ENCODE assay signal across 14 cellular contexts in genomic region chr18:74456017-74456408, GRCh38. TPM values are rescaled to one million over a fixed set of nuclear protein-coding genes. Genes with fewer than 3 reads are reported as not detected.
A peak's percentile ranks its signal among the peaks of the same experiment; 100 is the strongest.
DNase-seq lines count a peak whose midpoint lies in the region; ATAC-seq, FAIRE-seq and TF ChIP-seq lines count a peak whose summit lies in the region.
"Had no signal": no experiment of that assay in that cellular context is flagged by ENCODE, and none has a peak within 500 bp of the region (broad histone marks: within the 10 kb centered on the region; RNA-seq: fewer than 3 reads in every experiment).

No MANE protein-coding gene starts in this region.

- H3K9me3 ChIP-seq in lower lobe of right lung, result no peaks in the 10 kb centered on the region
- no peaks in the 10 kb centered on the region for H3K9me3 ChIP-seq in kidney (ENCODE audit: control insufficient read depth in 1 of 2, low read length in 2 of 2)

- no peak for TF ChIP-seq CTCF in lower lobe of right lung (IDR thresholded peaks at IDR 0.05)
- TF ChIP-seq CTCF in kidney (IDR thresholded peaks at IDR 0.05; ENCODE audit: borderline replicate concordance, extremely low read depth, insufficient read depth), result no peak

- no peaks in the 10 kb centered on the region for H3K9me3 Mint-ChIP-seq in activated naive CD8-positive, alpha-beta T cell treated with anti-CD3 and anti-CD28 coated beads, Interleukin-2, amount 10 ng/mL, durations not matched to agents 7 days and 5 days
- no peaks in the 10 kb centered on the region for H3K9me3 Mint-ChIP-seq in stimulated activated naive CD8-positive, alpha-beta T cell treated with anti-CD3 and anti-CD28 coated beads, Interleukin-15, amount 100 ng/mL, for 72 hours
- no peaks in the 10 kb centered on the region for H3K9me3 Mint-ChIP-seq in activated T-helper 17 cell treated with anti-CD3 and anti-CD28 coated beads, Interleukin-2, amount 50 U/mL, for 72 hours
- H3K9me3 Mint-ChIP-seq: activated naive CD4-positive, alpha-beta T cell treated with anti-CD3 and anti-CD28 coated beads, Interleukin-2, amount 50 U/mL, for 24 hours; dendritic cell treated with granulocyte-macrophage colony-stimulating factor and Interleukin-4, amounts not matched to agents 40 ng/mL and 50 ng/mL, for 4 days had no signal

- peaks cover 2% of the 10 kb centered on the region for H3K36me3 Mint-ChIP-seq in activated naive CD8-positive, alpha-beta T cell treated with anti-CD3 and anti-CD28 coated beads, Interleukin-2, amount 10 ng/mL, durations not matched to agents 7 days and 5 days
- no peaks in the 10 kb centered on the region for H3K36me3 Mint-ChIP-seq in activated T-helper 17 cell treated with anti-CD3 and anti-CD28 coated beads, Interleukin-2, amount 50 U/mL, for 72 hours (ENCODE audit: low read depth)
- H3K36me3 Mint-ChIP-seq: activated naive CD4-positive, alpha-beta T cell treated with anti-CD3 and anti-CD28 coated beads, Interleukin-2, amount 50 U/mL, for 24 hours had no signal

- peak overlapping the region; percentile 22 for H3K4me3 Mint-ChIP-seq in activated naive CD8-positive, alpha-beta T cell treated with anti-CD3 and anti-CD28 coated beads, Interleukin-2, amount 10 ng/mL, durations not matched to agents 7 days and 5 days
- H3K4me3 Mint-ChIP-seq in stimulated activated naive CD8-positive, alpha-beta T cell treated with anti-CD3 and anti-CD28 coated beads, Interleukin-15, amount 100 ng/mL, for 72 hours, result peak overlapping the region; percentile 62 to 82
- H3K4me3 Mint-ChIP-seq in activated T-helper 17 cell treated with anti-CD3 and anti-CD28 coated beads, Interleukin-2, amount 50 U/mL, for 72 hours, result no peak overlapping the region
- H3K4me3 Mint-ChIP-seq: activated naive CD4-positive, alpha-beta T cell treated with anti-CD3 and anti-CD28 coated beads, Interleukin-2, amount 50 U/mL, for 24 hours; dendritic cell treated with granulocyte-macrophage colony-stimulating factor and Interleukin-4, amounts not matched to agents 40 ng/mL and 50 ng/mL, for 4 days had no signal

- no peak for ATAC-seq in activated naive CD8-positive, alpha-beta T cell treated with anti-CD3 and anti-CD28 coated beads, Interleukin-2, amount 10 ng/mL, durations not matched to agents 7 days and 5 days (ENCODE audit: low read depth)
- ATAC-seq in lower lobe of right lung, result no peak
- ATAC-seq in stimulated activated naive CD8-positive, alpha-beta T cell treated with anti-CD3 and anti-CD28 coated beads, Interleukin-15, amount 100 ng/mL, for 72 hours, result no peak
- ATAC-seq in activated T-helper 17 cell treated with anti-CD3 and anti-CD28 coated beads, Interleukin-2, amount 50 U/mL, for 72 hours (replicated peaks), result no peak

- H3K9ac ChIP-seq in kidney (ENCODE audit: low read length in 2 of 2), result no peak overlapping the region

- POLR2A ChIA-PET in activated naive CD8-positive, alpha-beta T cell treated with anti-CD3 and anti-CD28 coated beads, Interleukin-2, amount 10 ng/mL, durations not matched to agents 7 days and 5 days (lab: Charles Lee), result no interaction called here

- H3K27me3 Mint-ChIP-seq in activated naive CD8-positive, alpha-beta T cell treated with anti-CD3 and anti-CD28 coated beads, Interleukin-2, amount 10 ng/mL, durations not matched to agents 7 days and 5 days, result peaks cover 74% of the 10 kb centered on the region
- peaks cover 51% of the 10 kb centered on the region for H3K27me3 Mint-ChIP-seq in stimulated activated naive CD8-positive, alpha-beta T cell treated with anti-CD3 and anti-CD28 coated beads, Interleukin-15, amount 100 ng/mL, for 72 hours
- peaks cover 31% of the 10 kb centered on the region for H3K27me3 Mint-ChIP-seq in activated T-helper 17 cell treated with anti-CD3 and anti-CD28 coated beads, Interleukin-2, amount 50 U/mL, for 72 hours

- peaks cover 5% of the 10 kb centered on the region for H3K4me1 Mint-ChIP-seq in activated naive CD8-positive, alpha-beta T cell treated with anti-CD3 and anti-CD28 coated beads, Interleukin-2, amount 10 ng/mL, durations not matched to agents 7 days and 5 days
- peaks cover 29% of the 10 kb centered on the region for H3K4me1 Mint-ChIP-seq in stimulated activated naive CD8-positive, alpha-beta T cell treated with anti-CD3 and anti-CD28 coated beads, Interleukin-15, amount 100 ng/mL, for 72 hours
- no peaks in the 10 kb centered on the region for H3K4me1 Mint-ChIP-seq in activated T-helper 17 cell treated with anti-CD3 and anti-CD28 coated beads, Interleukin-2, amount 50 U/mL, for 72 hours

- no peak overlapping the region for H3K27ac Mint-ChIP-seq in activated naive CD8-positive, alpha-beta T cell treated with anti-CD3 and anti-CD28 coated beads, Interleukin-2, amount 10 ng/mL, durations not matched to agents 7 days and 5 days
- no peak overlapping the region for H3K27ac Mint-ChIP-seq in stimulated activated naive CD8-positive, alpha-beta T cell treated with anti-CD3 and anti-CD28 coated beads, Interleukin-15, amount 100 ng/mL, for 72 hours
- H3K27ac Mint-ChIP-seq in activated T-helper 17 cell treated with anti-CD3 and anti-CD28 coated beads, Interleukin-2, amount 50 U/mL, for 72 hours, result no peak overlapping the region
- H3K27ac Mint-ChIP-seq: activated naive CD4-positive, alpha-beta T cell treated with anti-CD3 and anti-CD28 coated beads, Interleukin-2, amount 50 U/mL, for 24 hours; dendritic cell treated with granulocyte-macrophage colony-stimulating factor and Interleukin-4, amounts not matched to agents 40 ng/mL and 50 ng/mL, for 4 days had no signal

- H3K4me3 ChIP-seq in H7 (ENCODE audit: insufficient read depth, low read depth, low read length) (peak overlapping the region; percentile 57), lower lobe of right lung (peak overlapping the region; percentile 30), kidney (ENCODE audit: low read length in 2 of 2) (peak overlapping the region in 1 of 2 donors; percentile 29)

- intact Hi-C loops in lower lobe of right lung (cut with DNase I) (no loop called here), kidney (cut with DNase I) (no loop called here)

- no peak overlapping the region for H3K27ac ChIP-seq in lower lobe of right lung
- no peak overlapping the region for H3K27ac ChIP-seq in kidney (ENCODE audit: low read depth in 2 of 2, low read length in 2 of 2)

- H3K36me3 ChIP-seq in H7 (replicated peaks; ENCODE audit: control insufficient read depth, insufficient read depth, low read length) (no peaks in the 10 kb centered on the region), lower lobe of right lung (no peaks in the 10 kb centered on the region), kidney (ENCODE audit: control insufficient read depth in 1 of 2, insufficient read depth in 2 of 2, low read length in 2 of 2) (no peaks in the 10 kb centered on the region)

- H3K4me1 ChIP-seq in lower lobe of right lung (peaks cover 9% of the 10 kb centered on the region), kidney (ENCODE audit: control insufficient read depth in 1 of 2, insufficient read depth in 1 of 2, low read depth in 1 of 2, low read length in 2 of 2) (peaks cover 0 to 2% of the 10 kb centered on the region in 2 donors)

- H3K27me3 ChIP-seq in H7 (ENCODE audit: control insufficient read depth, insufficient read depth, low read length), result peaks cover 43% of the 10 kb centered on the region
- peaks cover 51% of the 10 kb centered on the region for H3K27me3 ChIP-seq in lower lobe of right lung (ENCODE audit: low read depth)

- no peak for DNase-seq in H7
- no peak for DNase-seq in activated naive CD8-positive, alpha-beta T cell treated with anti-CD3 and anti-CD28 coated beads, Interleukin-2, amount 10 ng/mL, durations not matched to agents 7 days and 5 days
- DNase-seq in lower lobe of right lung, result no peak
- no peak for DNase-seq in stimulated activated naive CD8-positive, alpha-beta T cell treated with anti-CD3 and anti-CD28 coated beads, Interleukin-15, amount 100 ng/mL, for 72 hours
- DNase-seq in NCI-H82 treated with DMSO at 0.1 percent for 48 hours (lab: John Stamatoyannopoulos, UW; ENCODE audit: unreplicated experiment), result no peak
- DNase-seq in SHP77 (lab: John Stamatoyannopoulos, UW), result no peak
- DNase-seq in kidney, result no peak
- DNase-seq: NCI-H446, RPMI8226, T1000 had no signal

- FAIRE-seq in kidney (lab: Jason Lieb, UNC), result no peak

RNA-seq across cellular contexts. Expression of gene DIPK1C, which starts 1.1 kb away (rescaled TPM):
- 0.22 TPM in 1 of 2 replicates, not detected in the other for total RNA-seq in H7 (2014; rRNA removed; shearing (Covaris generic))
- not detected for total RNA-seq in activated naive CD8-positive, alpha-beta T cell treated with anti-CD3 and anti-CD28 coated beads, Interleukin-2, amount 10 ng/mL, durations not matched to agents 7 days and 5 days
- total RNA-seq in lower lobe of right lung, result not detected
- total RNA-seq in activated T-helper 17 cell treated with anti-CD3 and anti-CD28 coated beads, Interleukin-2, amount 50 U/mL, for 72 hours, result not detected
- total RNA-seq in kidney, result 0.09 TPM
- not detected for polyA plus RNA-seq in kidney (ENCODE audit: insufficient read depth, low read depth, low replicate concordance)
- total RNA-seq: fibroblast of villous mesenchyme had no signal

RNA-seq across cellular contexts. Expression of gene CNDP2, which starts 40.1 kb away (rescaled TPM):
- 60.2 and 63.1 TPM in 2 replicates for total RNA-seq in H7 (2014; rRNA removed; shearing (Covaris generic))
- total RNA-seq in activated naive CD8-positive, alpha-beta T cell treated with anti-CD3 and anti-CD28 coated beads, Interleukin-2, amount 10 ng/mL, durations not matched to agents 7 days and 5 days, result 100 to 1,000 TPM; 147 to 148 TPM
- 237 TPM for total RNA-seq in lower lobe of right lung
- total RNA-seq in activated T-helper 17 cell treated with anti-CD3 and anti-CD28 coated beads, Interleukin-2, amount 50 U/mL, for 72 hours, result 100 to 1,000 TPM; 141 to 217 TPM
- total RNA-seq in kidney, result 740 TPM
- 499 TPM for polyA plus RNA-seq in kidney (ENCODE audit: insufficient read depth, low read depth, low replicate concordance)
